In genomic region chr19:11198175-11198534, GRCh38 we compare ENCODE assay signal across 9 cellular contexts. TPM values are rescaled to one million over a fixed set of nuclear protein-coding genes. Genes with fewer than 3 reads are reported as not detected.
DNase-seq lines count a peak whose midpoint lies in the region; ATAC-seq and TF ChIP-seq lines count a peak whose summit lies in the region.
"Had no signal": no experiment of that assay in that cellular context is flagged by ENCODE, and none has a peak within 500 bp of the region (broad histone marks: within the 10 kb centered on the region; RNA-seq: fewer than 3 reads in every experiment).

No MANE protein-coding gene starts in this region.

- no peak for ATAC-seq in natural killer cell

- H3K4me1 Mint-ChIP-seq in natural killer cell, result peaks cover 0 to 17% of the 10 kb centered on the region in 2 donors

- DNase-seq in BE2C, result no peak
- no peak for DNase-seq in LNCaP clone FGC (ENCODE audit: low read depth)
- DNase-seq in colonic mucosa, result no peak
- DNase-seq in natural killer cell, result no peak
- DNase-seq in activated gamma-delta T cell treated with Interleukin-2 at 50 U/mL for 16 hours, result no peak
- no peak for DNase-seq in AG08396 (ENCODE audit: low spot score)
- no peak for DNase-seq in NCI-H1048 (lab: John Stamatoyannopoulos, UW)
- no peak for DNase-seq in SKM-1 treated with dmso at 0.1 percent for 144 hours (lab: John Stamatoyannopoulos, UW; ENCODE audit: unreplicated experiment)
- DNase-seq: NK-92 treated with Interleukin-12 subunit alpha and Interleukin-12 subunit beta, amount 100 ng/mL, for 24 hours had no signal

- H3K27me3 Mint-ChIP-seq in natural killer cell (ENCODE audit: low read depth in 2 of 2), result peaks cover 0 to 4% of the 10 kb centered on the region in 2 donors

- no peaks in the 10 kb centered on the region for H3K9me3 Mint-ChIP-seq in natural killer cell

- no peaks in the 10 kb centered on the region for H3K9me3 ChIP-seq in BE2C
- no peaks in the 10 kb centered on the region for H3K9me3 ChIP-seq in colonic mucosa

- H3K4me1 ChIP-seq in BE2C (no peaks in the 10 kb centered on the region; the same call in 1 of the 2 replicates), colonic mucosa (no peaks in the 10 kb centered on the region)

- intact Hi-C loops in colonic mucosa (cut with DNase I) (no loop called here), natural killer cell (cut with micrococcal nuclease) (no loop called here)

- H3K4me3 ChIP-seq in BE2C (ENCODE audit: low read depth, low read length) (peak overlapping the region; percentile 19; the same call in 1 of the 2 replicates), LNCaP clone FGC (ENCODE audit: low read depth, low read length) (peak overlapping the region; percentile 81), colonic mucosa (peak overlapping the region; percentile 49)

- H3K9ac ChIP-seq in colonic mucosa (ENCODE audit: low read depth in 2 of 2, low read length in 2 of 2), result peak overlapping the region; percentile 43 to 66

- TF ChIP-seq CTCF in BE2C (IDR thresholded peaks at IDR 0.05; ENCODE audit: low read depth, low read length), result no peak
- TF ChIP-seq CTCF in LNCaP clone FGC (IDR thresholded peaks at IDR 0.05; ENCODE audit: control insufficient read depth, extremely low read depth, insufficient read depth), result no peak
- TF ChIP-seq CTCF in colonic mucosa (IDR thresholded peaks at IDR 0.05), result no peak
- no peak for TF ChIP-seq CTCF in natural killer cell (IDR thresholded peaks at IDR 0.05)

- peak overlapping the region in 1 of 2 donors; percentile 52 for H3K27ac Mint-ChIP-seq in natural killer cell

- H3K36me3 Mint-ChIP-seq in natural killer cell, result no peaks in the 10 kb centered on the region

- H3K4me3 Mint-ChIP-seq in natural killer cell, result peak overlapping the region; percentile 88

- peak overlapping the region; percentile 81 for H3K27ac ChIP-seq in colonic mucosa

- no peaks in the 10 kb centered on the region; the same call in 1 of the 2 replicates for H3K36me3 ChIP-seq in BE2C
- H3K36me3 ChIP-seq in colonic mucosa, result no peaks in the 10 kb centered on the region

- no peaks in the 10 kb centered on the region for H3K27me3 ChIP-seq in BE2C
- no peaks in the 10 kb centered on the region for H3K27me3 ChIP-seq in colonic mucosa

RNA-seq across cellular contexts. Expression of gene KANK2, which starts 0.8 kb away (rescaled TPM):
- polyA plus RNA-seq in BE2C (2012; ENCODE audit: insufficient read depth, insufficient read length, low read depth), result 38.0 TPM
- total RNA-seq in colonic mucosa, result 10 to 100 TPM; 44.1 to 87.8 TPM
- total RNA-seq in natural killer cell, result 1 to 10 TPM in 1 of 3 donors, under 1 TPM in 2; 0.82 to 1.3 (median 0.85) TPM

RNA-seq across cellular contexts. Expression of gene ANGPTL8, which starts 41.3 kb away (rescaled TPM):
- polyA plus RNA-seq in BE2C (2012; ENCODE audit: insufficient read depth, insufficient read length, low read depth), result not detected
- not detected for total RNA-seq in colonic mucosa
- not detected for total RNA-seq in natural killer cell

RNA-seq across cellular contexts. Expression of gene SPC24, which starts 42.6 kb away (rescaled TPM):
- polyA plus RNA-seq in BE2C (2012; ENCODE audit: insufficient read depth, insufficient read length, low read depth), result 8.6 TPM
- 10 to 100 TPM in 1 of 2 donors, 1 to 10 TPM in 1; 9.4 to 47.6 TPM for total RNA-seq in colonic mucosa
- 1 to 10 TPM; 1.7 to 6.1 (median 4.1) TPM for total RNA-seq in natural killer cell

Comparison
In these comparisons a context has a peak if more than half of its experiments do, and no peak if none do; other contexts are left out.
1. H3K4me3 ChIP-seq: peak in every context shown above with its lines; median percentile 81 in LNCaP clone FGC; 49 in colonic mucosa; 19 in BE2C.
2. RNA of gene KANK2, which starts 0.8 kb away (total RNA-seq): 44.1 to 87.8 TPM in colonic mucosa; 0.82 to 1.3 TPM in natural killer cell; every median in the first group is over 10 times any median in the second.